Comparison of ENCODE assay signal across 20 cellular contexts in the genomic region with DNA sequence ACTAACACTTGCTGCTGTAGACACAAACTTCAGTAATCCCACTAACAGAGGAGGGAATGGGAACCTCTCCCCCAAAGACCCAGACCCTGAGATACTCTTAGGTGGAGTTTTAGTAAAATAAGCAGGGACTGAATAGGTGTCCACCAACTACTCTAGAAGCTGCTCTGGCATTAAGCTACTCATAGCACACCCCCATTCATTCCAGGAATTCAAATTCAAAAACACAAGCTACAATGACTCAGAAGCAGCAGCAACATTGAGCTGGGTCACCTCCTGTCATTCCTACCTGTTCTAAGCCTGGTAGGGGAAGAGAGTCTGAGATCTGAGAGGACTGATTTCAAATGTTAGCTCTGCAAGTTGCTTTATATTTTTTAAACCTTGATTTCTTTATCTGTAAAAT.
"Had no signal": no experiment of that assay in that cellular context is flagged by ENCODE, and none has a peak within 500 bp of the region (broad histone marks: within the 10 kb centered on the region; RNA-seq: fewer than 3 reads in every experiment).

No MANE protein-coding gene starts in this region.

- H3K9me3 ChIP-seq: esophagus muscularis mucosa, neutrophil, thyroid gland, vagina had no signal

- H3K27ac ChIP-seq: cardiac muscle cell, dorsolateral prefrontal cortex, esophagus muscularis mucosa, neutrophil, parathyroid adenoma, thyroid gland, vagina had no signal

- H3K4me3 ChIP-seq: cardiac muscle cell, dorsolateral prefrontal cortex, esophagus muscularis mucosa, thyroid gland, vagina had no signal

- FAIRE-seq: TTC549 had no signal

- ATAC-seq: left ventricle myocardium superior; natural killer cell; stimulated activated effector memory CD8-positive, alpha-beta T cell treated with anti-CD3 and anti-CD28 coated beads, Interleukin-12 subunit alpha, Interleukin-12 subunit beta, amount 100 ng/mL, for 72 hours had no signal

- DNase-seq: activated CD4-positive, alpha-beta T cell treated with anti-CD3 and anti-CD28 coated beads, Interleukin-2, amount 10 ng/mL, durations not matched to agents 24 days and 14 days; activated CD4-positive, CD25-positive, alpha-beta regulatory T cell; activated CD8-positive, alpha-beta memory T cell treated with anti-CD3 and anti-CD28 coated beads, Interleukin-2, amount 50 U/mL, for 48 hours; activated naive CD4-positive, alpha-beta T cell; activated naive CD8-positive, alpha-beta T cell treated with anti-CD3 and anti-CD28 coated beads, Interleukin-2, amount 10 ng/mL, durations not matched to agents 7 days and 5 days; anterior cingulate cortex; dorsolateral prefrontal cortex; endodermal cell; left ventricle myocardium superior; mesenchymal stem cell; natural killer cell; retina; thyroid gland had no signal

- H3K27me3 ChIP-seq: cardiac muscle cell, esophagus muscularis mucosa, neutrophil, thyroid gland, vagina had no signal

- H3K36me3 ChIP-seq: cardiac muscle cell, esophagus muscularis mucosa, neutrophil, thyroid gland, vagina had no signal

- H3K4me1 ChIP-seq: esophagus muscularis mucosa, parathyroid adenoma, thyroid gland, vagina had no signal
